ENCODE assay signal across 8 cellular contexts in the genomic region with DNA sequence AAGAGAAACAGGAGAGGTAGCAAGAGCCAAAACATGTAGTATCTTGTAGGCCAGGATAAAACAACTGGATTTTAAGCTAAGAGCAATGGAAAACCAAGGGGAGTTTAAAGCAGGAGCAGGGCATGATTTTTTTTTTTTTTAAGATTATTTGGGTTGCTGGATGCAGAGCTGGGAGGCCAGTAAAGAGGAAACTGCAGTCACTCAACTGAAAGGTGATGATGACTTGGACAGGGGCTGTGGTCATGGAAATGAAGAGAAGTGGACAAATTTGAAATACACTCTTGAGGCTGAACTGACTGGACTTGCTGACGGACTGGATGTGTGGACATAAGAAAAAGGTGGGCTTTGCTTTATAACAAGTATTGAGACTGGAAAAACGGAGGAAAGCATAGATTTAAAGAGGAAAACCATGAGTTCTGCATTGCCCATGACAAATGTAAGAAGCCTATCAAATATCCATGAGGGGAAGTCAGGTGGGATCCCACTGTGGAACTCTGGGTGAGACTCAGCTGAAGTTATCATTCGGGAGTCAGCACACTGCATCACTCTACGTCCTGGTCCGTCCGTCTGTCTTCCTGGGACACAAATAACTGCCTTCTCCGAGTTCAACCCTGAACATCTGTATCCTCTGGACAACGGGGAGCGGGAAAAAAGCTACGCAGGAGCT. TPM values are rescaled to one million over a fixed set of nuclear protein-coding genes. Genes with fewer than 3 reads are reported as not detected.
DNase-seq lines count a peak whose midpoint lies in the region; ATAC-seq, FAIRE-seq and TF ChIP-seq lines count a peak whose summit lies in the region.

No MANE protein-coding gene starts in this region.

- CTCF ChIA-PET in Calu3 (lab: Charles Lee), result interaction anchor here (0.6 to 1.2 kb wide), 3 partner anchors 12 to 696 kb away, joined by 3 to 8 read pairs (median 6); partner anchors contain the start of genes CHCHD4 and TMEM43

- H3K36me3 ChIP-seq in mesodermal cell (ENCODE audit: control insufficient read depth, insufficient read depth, low read length) (peaks cover 24% of the 10 kb centered on the region), upper lobe of left lung (peaks cover 6 to 15% (median 10%) of the 10 kb centered on the region in 4 donors)

- no peaks in the 10 kb centered on the region for H3K27me3 ChIP-seq in upper lobe of left lung

- no peak for DNase-seq in Calu3
- no peak for DNase-seq in H54 (ENCODE audit: insufficient read length, low spot score)
- peak; percentile 31 for DNase-seq in NAMALWA (ENCODE audit: low spot score)
- DNase-seq in upper lobe of left lung, result no peak
- no peak for DNase-seq in cortex of kidney (lab: John Stamatoyannopoulos, UW)

- TSS peak; percentile 50 for BruUV-seq in Calu3 (replicated peaks; lab: Mats Ljungman, UMichigan)

- intact Hi-C loops in Calu3 (cut with micrococcal nuclease; ENCODE audit: unreplicated experiment), result loop anchor here (2.0 kb wide), 1 partner anchor 33 kb away; no protein-coding TSS in a partner anchor

- H3K27ac ChIP-seq in cingulate gyrus (ENCODE audit: low read depth, low read length) (peak overlapping the region; percentile 88), mesodermal cell (ENCODE audit: low read depth, low read length, severe bottlenecking) (peak overlapping the region; percentile 93), upper lobe of left lung (peak overlapping the region; percentile 94 to 99 (median 96))

- peak overlapping the region; percentile 97 for H3K4me3 Mint-ChIP-seq in Calu3 (ENCODE audit: low read depth, unreplicated experiment)

- no peak for TF ChIP-seq EP300 in upper lobe of left lung (IDR thresholded peaks at IDR 0.05)

- no peak for TF ChIP-seq CTCF in Calu3 (IDR thresholded peaks at IDR 0.05; ENCODE audit: unreplicated experiment)
- TF ChIP-seq CTCF in upper lobe of left lung (IDR thresholded peaks at IDR 0.05), result no peak

- ATAC-seq in upper lobe of left lung (ENCODE audit: low FRiP score in 2 of 2) (peak; percentile 7 to 61), GM21737 (IDR thresholded peaks at IDR 0.05; ENCODE audit: unreplicated experiment) (no peak)

- H3K27me3 Mint-ChIP-seq in Calu3 (ENCODE audit: unreplicated experiment), result no peaks in the 10 kb centered on the region

- TF ChIP-seq POLR2A in H54 (IDR thresholded peaks at IDR 0.05; ENCODE audit: low read depth, low read length), result no peak
- TF ChIP-seq POLR2A in upper lobe of left lung (IDR thresholded peaks at IDR 0.05), result no peak

- H3K4me3 ChIP-seq in mesodermal cell (ENCODE audit: extremely low read depth, insufficient read depth, low read length, poor library complexity, severe bottlenecking) (peak overlapping the region; percentile 89), upper lobe of left lung (peak overlapping the region; percentile 63 to 89 (median 78))

- no peaks in the 10 kb centered on the region for H3K9me3 ChIP-seq in mesodermal cell (ENCODE audit: control insufficient read depth, low read length)
- no peaks in the 10 kb centered on the region for H3K9me3 ChIP-seq in upper lobe of left lung

- no peaks in the 10 kb centered on the region for H3K9me3 Mint-ChIP-seq in Calu3 (ENCODE audit: low read depth, unreplicated experiment)

- peaks cover 12% of the 10 kb centered on the region for H3K4me1 ChIP-seq in mesodermal cell (ENCODE audit: control insufficient read depth, insufficient read depth, low read length, poor library complexity, severe bottlenecking)
- peaks cover 16 to 44% (median 25%) of the 10 kb centered on the region in 4 donors for H3K4me1 ChIP-seq in upper lobe of left lung

- WGBS in mesodermal cell (ENCODE audit: insufficient coverage in 2 of 2), 2 experiments, result 8 to 13% methylated on average over 8 to 10 of the region's 10 CpGs
- 4 to 6% methylated on average over 10 of the region's 10 CpGs for WGBS in upper lobe of left lung, 2 donors

- peaks cover 32% of the 10 kb centered on the region for H3K4me1 Mint-ChIP-seq in Calu3 (ENCODE audit: low read depth, unreplicated experiment)

- FAIRE-seq in H54 (lab: Jason Lieb, UNC), result peak; percentile 61

- peaks cover 33% of the 10 kb centered on the region for H3K36me3 Mint-ChIP-seq in Calu3 (ENCODE audit: insufficient read depth, unreplicated experiment)

- peak overlapping the region; percentile 90 for H3K27ac Mint-ChIP-seq in Calu3 (ENCODE audit: unreplicated experiment)

RNA-seq across cellular contexts. Expression of gene XPC, which starts 0.7 kb away (rescaled TPM):
- total RNA-seq in Calu3 (2022), result 23.8 and 24.3 TPM in 2 replicates
- polyA plus RNA-seq in mesodermal cell (2013, experiment 1 of 2), result 40.8 TPM
- 42.1 TPM for polyA plus RNA-seq in mesodermal cell (2013, experiment 2 of 2)
- 10 to 100 TPM; 33.8 to 87.0 (median 46.6) TPM for total RNA-seq in upper lobe of left lung

RNA-seq across cellular contexts. Expression of gene LSM3, which starts 0.9 kb away (rescaled TPM):
- total RNA-seq in Calu3 (2022) (16.7 and 17.7 TPM in 2 replicates), upper lobe of left lung (10 to 100 TPM in 1 of 6 donors, 1 to 10 TPM in 5; 2.1 to 10.3 (median 8.6) TPM)
- polyA plus RNA-seq in mesodermal cell (2013, experiment 1 of 2), result 20.9 TPM
- 24.4 TPM for polyA plus RNA-seq in mesodermal cell (2013, experiment 2 of 2)

RNA-seq across cellular contexts. Expression of gene TMEM43, which starts 52.9 kb away (rescaled TPM):
- 56.2 and 57.0 TPM in 2 replicates for total RNA-seq in Calu3 (2022)
- polyA plus RNA-seq in mesodermal cell (2013, experiment 1 of 2), result 65.4 TPM
- polyA plus RNA-seq in mesodermal cell (2013, experiment 2 of 2), result 57.0 TPM
- 100 to 1,000 TPM in 2 of 6 donors, 10 to 100 TPM in 4; 48.2 to 158 (median 87.7) TPM for total RNA-seq in upper lobe of left lung

RNA-seq across cellular contexts. Expression of gene CHCHD4, which starts 53.0 kb away (rescaled TPM):
- total RNA-seq in Calu3 (2022) (14.3 and 16.7 TPM in 2 replicates), upper lobe of left lung (10 to 100 TPM in 3 of 6 donors, 1 to 10 TPM in 3; 2.1 to 13.2 (median 10.5) TPM)
- 19.8 TPM for polyA plus RNA-seq in mesodermal cell (2013, experiment 1 of 2)
- 15.9 TPM for polyA plus RNA-seq in mesodermal cell (2013, experiment 2 of 2)
